ENCODE assay signal across 9 cellular contexts in the genomic region with DNA sequence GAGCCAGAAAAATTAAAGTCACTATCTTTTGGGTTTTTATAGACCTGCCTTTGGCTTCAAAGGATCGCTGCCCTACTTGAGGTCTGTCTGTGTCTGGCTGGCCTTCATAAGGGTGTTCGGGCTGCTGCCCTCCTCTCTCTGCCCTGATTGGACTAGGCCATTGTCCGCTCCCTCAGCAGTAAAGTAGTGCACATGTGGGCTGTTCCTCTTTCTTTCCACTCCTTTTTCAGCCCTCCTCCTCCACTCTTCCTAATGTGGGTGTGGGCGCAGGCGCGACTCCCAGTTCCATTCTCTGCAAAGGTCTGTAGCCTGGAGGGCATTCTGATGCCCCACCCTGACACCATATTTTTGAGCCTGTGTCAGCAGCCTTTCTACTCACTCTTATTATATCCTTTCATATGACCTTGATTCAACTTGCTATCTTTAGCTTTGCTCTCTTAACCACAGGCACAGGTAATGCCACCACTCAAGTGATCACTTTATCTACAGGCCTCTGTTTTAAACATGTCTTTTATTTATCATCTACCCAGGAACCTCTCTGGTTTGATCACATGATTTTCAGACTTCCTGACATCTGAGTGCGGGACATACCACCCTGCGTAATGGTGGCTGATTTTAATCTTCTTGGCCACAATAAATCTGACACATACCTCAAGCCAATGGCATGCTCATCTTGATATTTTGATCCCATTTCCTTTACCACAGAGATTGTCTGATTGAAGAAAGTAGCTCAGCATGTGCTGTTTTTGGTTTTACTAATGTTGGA.
DNase-seq lines count a peak whose midpoint lies in the region; ATAC-seq and TF ChIP-seq lines count a peak whose summit lies in the region.
"Had no signal": no experiment of that assay in that cellular context is flagged by ENCODE, and none has a peak within 500 bp of the region (broad histone marks: within the 10 kb centered on the region; RNA-seq: fewer than 3 reads in every experiment).

No MANE protein-coding gene starts in this region.

- H3K9me1 ChIP-seq in IMR-90 (ENCODE audit: insufficient read depth, low read length), result peaks cover 6% of the 10 kb centered on the region

- TF ChIP-seq POLR2A in IMR-90 (IDR thresholded peaks at IDR 0.05; ENCODE audit: low read depth, low read length), result no peak

- peak overlapping the region; percentile 50 for H3K14ac ChIP-seq in IMR-90 (replicated peaks; ENCODE audit: low read depth, low read length)

- H3K4me1 Mint-ChIP-seq in activated naive CD4-positive, alpha-beta T cell treated with anti-CD3 and anti-CD28 coated beads, Interleukin-2, amount 50 U/mL, for 24 hours, result peaks cover 47% of the 10 kb centered on the region

- H3K4me3 ChIP-seq in ACC112 (ENCODE audit: low read depth, low read length), result no peak overlapping the region
- H3K4me3 ChIP-seq in IMR-90 (ENCODE audit: insufficient read depth, low read depth, low read length), result no peak overlapping the region
- H3K4me3 ChIP-seq in lung, result no peak overlapping the region

- CTCF ChIA-PET in IMR-90 (lab: Yijun Ruan, JAX), result interaction anchor here (0.7 kb wide), 1 partner anchor 166 kb away, joined by 4 read pairs; no protein-coding TSS in a partner anchor
- CTCF ChIA-PET in GM10248 (lab: Yijun Ruan, JAX), result no interaction called here

- H3K4me1 ChIP-seq in ACC112 (ENCODE audit: control insufficient read depth, insufficient read depth, low read length, unreplicated experiment) (peaks cover 75% of the 10 kb centered on the region), IMR-90 (ENCODE audit: control insufficient read depth, insufficient read depth, low read length) (peaks cover 12% of the 10 kb centered on the region), lung (ENCODE audit: control insufficient read depth in 2 of 2, insufficient read depth in 2 of 2, low read length in 2 of 2) (peaks cover 6 to 33% of the 10 kb centered on the region in 2 donors)

- TF ChIP-seq RAD21 in IMR-90 (IDR thresholded peaks at IDR 0.05; ENCODE audit: low read length), result no peak

- H3K23ac ChIP-seq in IMR-90 (ENCODE audit: low read depth, low read length), result peak overlapping the region; percentile 23; the same call in 1 of the 2 replicates

- H3K27ac ChIP-seq in ACC112 (ENCODE audit: low read depth, low read length), result peak overlapping the region; percentile 37; the same call in 1 of the 2 replicates
- H3K27ac ChIP-seq in IMR-90 (ENCODE audit: insufficient read depth, low read length), result no peak overlapping the region
- H3K27ac ChIP-seq in lung (ENCODE audit: low read depth in 1 of 2, low read length in 1 of 2), result peak overlapping the region; percentile 18 to 97

- H3K27me3 ChIP-seq in ACC112 (ENCODE audit: insufficient read depth, low read length) (no peaks in the 10 kb centered on the region), IMR-90 (ENCODE audit: control insufficient read depth, insufficient read depth, low read length) (no peaks in the 10 kb centered on the region), lung (ENCODE audit: control insufficient read depth, insufficient read depth) (no peaks in the 10 kb centered on the region)

- peak overlapping the region; percentile 91 for H2AK5ac ChIP-seq in IMR-90 (ENCODE audit: low read depth, low read length)

- H2BK20ac ChIP-seq in IMR-90 (ENCODE audit: low read depth, low read length), result peak overlapping the region; percentile 86

- peaks cover 2% of the 10 kb centered on the region for H3K79me2 ChIP-seq in ACC112 (ENCODE audit: control insufficient read depth, insufficient read depth, low read length, unreplicated experiment)

- ATAC-seq in IMR-90 (ENCODE audit: low read depth), result no peak
- ATAC-seq in lung (ENCODE audit: insufficient read depth, low FRiP score), result no peak
- no peak for ATAC-seq in HG03469 (IDR thresholded peaks at IDR 0.05; ENCODE audit: unreplicated experiment)
- ATAC-seq in GM21786 (IDR thresholded peaks at IDR 0.05; ENCODE audit: unreplicated experiment), result no peak
- ATAC-seq in HG02623 (IDR thresholded peaks at IDR 0.05; ENCODE audit: unreplicated experiment), result no peak

- H3K4ac ChIP-seq in IMR-90 (ENCODE audit: low read depth, low read length), result peak overlapping the region; percentile 67

- no peak overlapping the region for H2BK5ac ChIP-seq in IMR-90 (ENCODE audit: low read depth, low read length, poor library complexity, severe bottlenecking)

- intact Hi-C loops in IMR-90 (cut with micrococcal nuclease), result no loop called here

- BruUV-seq in IMR-90 (replicated peaks; lab: Mats Ljungman, UMichigan), result no TSS peak

- peak overlapping the region; percentile 6 for H4K91ac ChIP-seq in IMR-90 (ENCODE audit: insufficient read depth, low read depth, low read length)

- H3K4me2 ChIP-seq in IMR-90 (ENCODE audit: low read depth, low read length), result no peak overlapping the region

- H3K79me1 ChIP-seq in IMR-90 (ENCODE audit: low read depth in 1 of 2, low read length in 2 of 2), result peaks cover 11 to 25% of the 10 kb centered on the region in 2 experiments

- TF ChIP-seq CTCF in IMR-90 (conservative IDR thresholded peaks at IDR 0.05; ENCODE audit: low read depth, low read length) (no peak), lung (IDR thresholded peaks at IDR 0.05; ENCODE audit: control extremely low read depth, extremely low read depth) (no peak), GM10248 (IDR thresholded peaks at IDR 0.05; ENCODE audit: control extremely low read depth, extremely low read depth, low read depth, missing control alignments) (no peak)

- no peak overlapping the region for H2AK9ac ChIP-seq in IMR-90 (replicated peaks; ENCODE audit: low read depth, low read length, poor library complexity)

- H3K9me3 ChIP-seq in IMR-90 (ENCODE audit: control insufficient read depth, insufficient read depth, low read length) (no peaks in the 10 kb centered on the region), lung (ENCODE audit: control insufficient read depth in 2 of 2, insufficient read depth in 1 of 2, low read length in 1 of 2) (no peaks in the 10 kb centered on the region)

- peak overlapping the region; percentile 24; the same call in 1 of the 2 replicates for H3K18ac ChIP-seq in IMR-90 (ENCODE audit: low read depth, low read length)

- H3K56ac ChIP-seq in IMR-90 (ENCODE audit: extremely low read depth, insufficient read depth, low read length), result no peak overlapping the region

- no peaks in the 10 kb centered on the region for H3K36me3 Mint-ChIP-seq in activated naive CD4-positive, alpha-beta T cell treated with anti-CD3 and anti-CD28 coated beads, Interleukin-2, amount 50 U/mL, for 24 hours

- peak overlapping the region; percentile 37; the same call in 1 of the 2 replicates for H2BK120ac ChIP-seq in IMR-90 (ENCODE audit: low read depth, low read length)

- H3K9ac ChIP-seq in IMR-90 (ENCODE audit: low read depth, low read length), result no peak overlapping the region

- H3K36me3 ChIP-seq in ACC112 (ENCODE audit: insufficient read depth, low read length) (no peaks in the 10 kb centered on the region), IMR-90 (ENCODE audit: control insufficient read depth, insufficient read depth, low read length) (no peaks in the 10 kb centered on the region), lung (ENCODE audit: control insufficient read depth in 2 of 2, insufficient read depth in 2 of 2, low read length in 2 of 2) (no peaks in the 10 kb centered on the region)

- peak overlapping the region; percentile 28 for H3K4me3 Mint-ChIP-seq in activated naive CD4-positive, alpha-beta T cell treated with anti-CD3 and anti-CD28 coated beads, Interleukin-2, amount 50 U/mL, for 24 hours

- H3K9me3 Mint-ChIP-seq in activated naive CD4-positive, alpha-beta T cell treated with anti-CD3 and anti-CD28 coated beads, Interleukin-2, amount 50 U/mL, for 24 hours, result no peaks in the 10 kb centered on the region

- peak overlapping the region; percentile 82 for H3K27ac Mint-ChIP-seq in activated naive CD4-positive, alpha-beta T cell treated with anti-CD3 and anti-CD28 coated beads, Interleukin-2, amount 50 U/mL, for 24 hours

- DNase-seq in IMR-90, result no peak
- DNase-seq in lung (ENCODE audit: low spot score), result no peak
- DNase-seq in GM10248 (ENCODE audit: extremely low spot score), result no peak
- DNase-seq: NCI-H345 had no signal

- WGBS in IMR-90 (ENCODE audit: extremely low coverage in 2 of 2, insufficient read length in 1 of 2), 2 experiments, result 93% methylated on average over 3 of the region's 8 CpGs; no CpG with 5 or more reads in 1 of the 2 experiments
- 85 to 87% methylated on average over 8 of the region's 8 CpGs for WGBS in lung, 2 donors

- peak overlapping the region; percentile 83; the same call in 2 of the 3 replicates for H2BK15ac ChIP-seq in IMR-90 (ENCODE audit: low read depth, low read length)

- no peaks in the 10 kb centered on the region for H4K20me1 ChIP-seq in IMR-90 (ENCODE audit: insufficient read depth, low read length)

- H4K5ac ChIP-seq in IMR-90 (ENCODE audit: low read depth, low read length), result peak overlapping the region; percentile 26; the same call in 1 of the 2 replicates

- H2AFZ ChIP-seq in ACC112 (ENCODE audit: low read length, unreplicated experiment) (no peak overlapping the region), IMR-90 (replicated peaks; ENCODE audit: low read length, poor library complexity) (no peak overlapping the region)

- dilution Hi-C loops in IMR-90 (cut with HindIII; ENCODE audit: low sequenced_read_pairs, unreplicated experiment), result no loop called here

- POLR2A ChIA-PET in IMR-90 (lab: Charles Lee; ENCODE audit: unreplicated experiment), result no interaction called here
- POLR2A ChIA-PET in GM10248 (lab: Yijun Ruan, JAX), result no interaction called here

- in situ Hi-C loops in IMR-90 (cut with MboI; ENCODE audit: low sequenced_read_pairs), result no loop called here

- no peaks in the 10 kb centered on the region for H3K27me3 Mint-ChIP-seq in activated naive CD4-positive, alpha-beta T cell treated with anti-CD3 and anti-CD28 coated beads, Interleukin-2, amount 50 U/mL, for 24 hours

- H4K8ac ChIP-seq in IMR-90 (ENCODE audit: low read depth in 2 of 2, low read length in 2 of 2), result peak overlapping the region in 1 of 2 experiments; percentile 47; a peak in 2 of 4 replicates

TF ChIP-seq in IMR-90, 13 proteins besides CTCF, POLR2A, EP300 and RAD21:
- no peak for TF ChIP-seq CHD1 (IDR thresholded peaks at IDR 0.05; ENCODE audit: low read depth, low read length)
- TF ChIP-seq MAFK (IDR thresholded peaks at IDR 0.05; ENCODE audit: low read depth, low read length), result no peak
- TF ChIP-seq, protein P1, sequence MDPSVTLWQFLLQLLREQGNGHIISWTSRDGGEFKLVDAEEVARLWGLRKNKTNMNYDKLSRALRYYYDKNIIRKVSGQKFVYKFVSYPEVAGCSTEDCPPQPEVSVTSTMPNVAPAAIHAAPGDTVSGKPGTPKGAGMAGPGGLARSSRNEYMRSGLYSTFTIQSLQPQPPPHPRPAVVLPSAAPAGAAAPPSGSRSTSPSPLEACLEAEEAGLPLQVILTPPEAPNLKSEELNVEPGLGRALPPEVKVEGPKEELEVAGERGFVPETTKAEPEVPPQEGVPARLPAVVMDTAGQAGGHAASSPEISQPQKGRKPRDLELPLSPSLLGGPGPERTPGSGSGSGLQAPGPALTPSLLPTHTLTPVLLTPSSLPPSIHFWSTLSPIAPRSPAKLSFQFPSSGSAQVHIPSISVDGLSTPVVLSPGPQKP (IDR thresholded peaks at IDR 0.05; ENCODE audit: borderline replicate concordance, low read depth, low read length), result no peak
- TF ChIP-seq SMC3 (IDR thresholded peaks at IDR 0.05; ENCODE audit: low read depth, low read length), result no peak
- TF ChIP-seq RCOR1 (IDR thresholded peaks at IDR 0.05; ENCODE audit: insufficient replicate concordance, low read length), result no peak
